ENCODE assay signal across 25 cellular contexts in the genomic region with DNA sequence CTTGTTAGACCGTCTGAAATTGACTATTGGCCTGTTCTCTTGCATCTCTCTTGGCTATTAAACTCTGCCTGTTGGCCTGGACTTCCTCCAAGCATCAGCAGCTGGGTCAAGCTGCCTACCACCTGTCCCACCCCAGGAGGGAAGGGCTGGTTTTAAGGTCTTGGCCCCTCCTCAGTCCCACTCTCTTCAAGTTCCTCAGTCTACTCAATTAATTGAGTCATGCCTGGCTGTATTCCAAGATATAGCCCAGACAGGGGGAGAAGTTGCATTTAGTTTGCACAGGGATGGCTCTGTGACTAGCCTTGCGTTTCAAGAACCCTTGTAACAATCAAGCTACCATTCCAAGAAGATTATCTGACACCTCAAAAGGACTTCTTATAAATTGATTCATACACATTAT.
DNase-seq lines count a peak whose midpoint lies in the region; ATAC-seq and TF ChIP-seq lines count a peak whose summit lies in the region.
"Had no signal": no experiment of that assay in that cellular context is flagged by ENCODE, and none has a peak within 500 bp of the region (broad histone marks: within the 10 kb centered on the region; RNA-seq: fewer than 3 reads in every experiment).

No MANE protein-coding gene starts in this region.

- no peak overlapping the region for H2AFZ ChIP-seq in mesenchymal stem cell (ENCODE audit: low read depth, low read length)

- no peak overlapping the region for H2AK5ac ChIP-seq in mesenchymal stem cell (ENCODE audit: low read length, severe bottlenecking)

- H2BK12ac ChIP-seq in mesenchymal stem cell (ENCODE audit: low read length in 2 of 2): no peak overlapping the region

- peaks cover 3% of the 10 kb centered on the region; the same call in 1 of the 2 replicates for H3K4me1 ChIP-seq in HEK293 (ENCODE audit: control insufficient read depth, insufficient read depth, low read length)
- no peaks in the 10 kb centered on the region for H3K4me1 ChIP-seq in mesenchymal stem cell (ENCODE audit: control insufficient read depth, insufficient read depth, low read depth, low read length)
- H3K4me1 ChIP-seq: ascending aorta, colonic mucosa, prostate gland, SJSA1, spleen had no signal

- H3K4me2 ChIP-seq in mesenchymal stem cell (ENCODE audit: low read length, poor library complexity, severe bottlenecking): no peak overlapping the region

- H3K9ac ChIP-seq in mesenchymal stem cell (ENCODE audit: low read length): no peak overlapping the region

- no peak overlapping the region for H4K8ac ChIP-seq in mesenchymal stem cell (ENCODE audit: low read length)

- H3K4me3 ChIP-seq in AG10803 (ENCODE audit: low read length) (no peak overlapping the region), HEK293 (ENCODE audit: low read depth, low read length) (no peak overlapping the region), mesenchymal stem cell (ENCODE audit: insufficient read depth in 1 of 2, low read depth in 1 of 2, low read length in 2 of 2) (no peak overlapping the region)
- H3K4me3 ChIP-seq: ascending aorta, colonic mucosa, prostate gland, SJSA1, spleen had no signal

- no peaks in the 10 kb centered on the region for H3K36me3 Mint-ChIP-seq in brain
- H3K36me3 Mint-ChIP-seq: CD4-positive, alpha-beta memory T cell had no signal

- TF ChIP-seq CTCF in AG10803 (conservative IDR thresholded peaks at IDR 0.05; ENCODE audit: low read length) (no peak), HEK293 (tag by site-specific recombination; IDR thresholded peaks at IDR 0.05) (no peak), brain (conservative IDR thresholded peaks at IDR 0.05) (no peak)

- H3K79me1 ChIP-seq in mesenchymal stem cell (replicated peaks; ENCODE audit: low read length, poor library complexity, severe bottlenecking): no peaks in the 10 kb centered on the region

- POLR2A ChIA-PET in HEK293 (lab: Yijun Ruan, JAX): no interaction called here

- H3K4me1 Mint-ChIP-seq in brain: peaks cover 59% of the 10 kb centered on the region
- H3K4me1 Mint-ChIP-seq: activated CD4-positive, alpha-beta memory T cell treated with anti-CD3 and anti-CD28 coated beads, Interleukin-2, amount 10 ng/mL, durations not matched to agents 7 days and 5 days; CD4-positive, alpha-beta memory T cell had no signal

- no peak overlapping the region for H2BK120ac ChIP-seq in mesenchymal stem cell (ENCODE audit: low read depth, low read length)

- H3K23ac ChIP-seq in mesenchymal stem cell (ENCODE audit: low read length in 2 of 2): no peak overlapping the region

- H3K27ac Mint-ChIP-seq in brain: peak overlapping the region in 3 of 5 experiments; percentile 20 to 66 (median 54)
- H3K27ac Mint-ChIP-seq: activated CD4-positive, alpha-beta memory T cell treated with anti-CD3 and anti-CD28 coated beads, Interleukin-2, amount 10 ng/mL, durations not matched to agents 7 days and 5 days; CD4-positive, alpha-beta memory T cell; nephron progenitor cell had no signal

- H2BK15ac ChIP-seq in mesenchymal stem cell (ENCODE audit: low read depth, poor library complexity, severe bottlenecking): no peak overlapping the region

- no peak overlapping the region for H2BK5ac ChIP-seq in mesenchymal stem cell (ENCODE audit: low read depth, low read length, poor library complexity, severe bottlenecking)

- peaks cover 0 to 26% of the 10 kb centered on the region in 2 experiments for H3K27me3 ChIP-seq in mesenchymal stem cell (ENCODE audit: control insufficient read depth in 1 of 2, insufficient read depth in 1 of 2, low read length in 2 of 2)
- H3K27me3 ChIP-seq: ascending aorta, colonic mucosa, SJSA1, spleen had no signal

- H3K36me3 ChIP-seq in HEK293 (ENCODE audit: control insufficient read depth in 2 of 2, insufficient read depth in 1 of 2, low read length in 2 of 2) (no peaks in the 10 kb centered on the region; a peak in 1 of 3 replicates), mesenchymal stem cell (ENCODE audit: control insufficient read depth in 1 of 2, insufficient read depth in 2 of 2, low read depth in 1 of 2, low read length in 2 of 2) (no peaks in the 10 kb centered on the region)
- H3K36me3 ChIP-seq: ascending aorta, colonic mucosa, prostate gland, SJSA1, spleen had no signal

- H3K18ac ChIP-seq in mesenchymal stem cell (ENCODE audit: low read depth in 1 of 2, low read length in 2 of 2): no peak overlapping the region

- H3K27ac ChIP-seq in HEK293 (ENCODE audit: extremely low read depth, low read depth, low read length) (no peak overlapping the region), mesenchymal stem cell (ENCODE audit: low read length, poor library complexity, severe bottlenecking) (peak overlapping the region; percentile 25)
- H3K27ac ChIP-seq: ascending aorta, colonic mucosa, prostate gland, SJSA1, spleen had no signal

- peaks cover 0 to 3% (median 0%) of the 10 kb centered on the region in 5 experiments for H3K9me3 Mint-ChIP-seq in brain
- H3K9me3 Mint-ChIP-seq: nephron progenitor cell had no signal

- WGBS in mesenchymal stem cell: 78% methylated on average over 2 of the region's 2 CpGs

- ATAC-seq in HG03354 (IDR thresholded peaks at IDR 0.05; ENCODE audit: poor library complexity, severe bottlenecking, unreplicated experiment): no peak

- no peak overlapping the region for H3K14ac ChIP-seq in mesenchymal stem cell (ENCODE audit: low read length in 2 of 2)

- H3K4me3 Mint-ChIP-seq in brain: peak overlapping the region in 1 of 5 experiments; percentile 0
- H3K4me3 Mint-ChIP-seq: activated CD4-positive, alpha-beta memory T cell treated with anti-CD3 and anti-CD28 coated beads, Interleukin-2, amount 10 ng/mL, durations not matched to agents 7 days and 5 days; CD4-positive, alpha-beta memory T cell; nephron progenitor cell had no signal

- H3K9me3 ChIP-seq in HEK293 (ENCODE audit: control insufficient read depth, insufficient read depth, low read depth, low read length): no peaks in the 10 kb centered on the region
- H3K9me3 ChIP-seq in mesenchymal stem cell (ENCODE audit: control insufficient read depth, low read length): no peaks in the 10 kb centered on the region
- H3K9me3 ChIP-seq: ascending aorta, colonic mucosa, prostate gland, SJSA1, spleen had no signal

- no peak overlapping the region for H3K4ac ChIP-seq in mesenchymal stem cell (ENCODE audit: low read depth in 1 of 2, low read length in 2 of 2)

- CTCF ChIA-PET in HEK293 (lab: Yijun Ruan, JAX): no interaction called here

- H4K91ac ChIP-seq in mesenchymal stem cell (ENCODE audit: low read length): no peak overlapping the region

- H3K27me3 Mint-ChIP-seq in brain: no peaks in the 10 kb centered on the region
- H3K27me3 Mint-ChIP-seq: activated CD4-positive, alpha-beta memory T cell treated with anti-CD3 and anti-CD28 coated beads, Interleukin-2, amount 10 ng/mL, durations not matched to agents 7 days and 5 days had no signal

- DNase-seq in AG10803 (ENCODE audit: low read depth): peak; percentile 34
- DNase-seq in mesenchymal stem cell: no peak
- no peak for DNase-seq in amniotic stem cell (lab: John Stamatoyannopoulos, UW)
- no peak for DNase-seq in glomerular visceral epithelial cell (ENCODE audit: extremely low spot score)
- DNase-seq in anterior cingulate cortex (lab: John Stamatoyannopoulos, UW): no peak
- DNase-seq: activated CD4-positive, alpha-beta memory T cell treated with anti-CD3 and anti-CD28 coated beads, Interleukin-2, amount 10 ng/mL, durations not matched to agents 7 days and 5 days; activated naive CD4-positive, alpha-beta T cell treated with Interleukin-2 at 50 U/mL for 16 hours; activated T-cell treated with anti-CD3 and anti-CD28 coated beads, Interleukin-2, amount 50 U/mL, for 1 hour; CD4-positive, alpha-beta memory T cell; colonic mucosa; DND-41; Karpas-422; kidney glomerular epithelial cell; NCI-H1436; NCI-H2171 treated with DMSO at 0.1 percent for 48 hours; nephron progenitor cell; spleen; substantia nigra; T-helper 2 cell had no signal

TF ChIP-seq in HEK293, 187 proteins besides CTCF, POLR2A, EP300 and RAD21:
- TF ChIP-seq, protein P1, sequence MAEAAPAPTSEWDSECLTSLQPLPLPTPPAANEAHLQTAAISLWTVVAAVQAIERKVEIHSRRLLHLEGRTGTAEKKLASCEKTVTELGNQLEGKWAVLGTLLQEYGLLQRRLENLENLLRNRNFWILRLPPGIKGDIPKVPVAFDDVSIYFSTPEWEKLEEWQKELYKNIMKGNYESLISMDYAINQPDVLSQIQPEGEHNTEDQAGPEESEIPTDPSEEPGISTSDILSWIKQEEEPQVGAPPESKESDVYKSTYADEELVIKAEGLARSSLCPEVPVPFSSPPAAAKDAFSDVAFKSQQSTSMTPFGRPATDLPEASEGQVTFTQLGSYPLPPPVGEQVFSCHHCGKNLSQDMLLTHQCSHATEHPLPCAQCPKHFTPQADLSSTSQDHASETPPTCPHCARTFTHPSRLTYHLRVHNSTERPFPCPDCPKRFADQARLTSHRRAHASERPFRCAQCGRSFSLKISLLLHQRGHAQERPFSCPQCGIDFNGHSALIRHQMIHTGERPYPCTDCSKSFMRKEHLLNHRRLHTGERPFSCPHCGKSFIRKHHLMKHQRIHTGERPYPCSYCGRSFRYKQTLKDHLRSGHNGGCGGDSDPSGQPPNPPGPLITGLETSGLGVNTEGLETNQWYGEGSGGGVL (tag by site-specific recombination; IDR thresholded peaks at IDR 0.05): peak; percentile 34
- TF ChIP-seq SETDB1 (IDR thresholded peaks at IDR 0.05; ENCODE audit: insufficient read length, low read length): no peak
